17 cellular contexts compared by ENCODE assay signal in the genomic region with DNA sequence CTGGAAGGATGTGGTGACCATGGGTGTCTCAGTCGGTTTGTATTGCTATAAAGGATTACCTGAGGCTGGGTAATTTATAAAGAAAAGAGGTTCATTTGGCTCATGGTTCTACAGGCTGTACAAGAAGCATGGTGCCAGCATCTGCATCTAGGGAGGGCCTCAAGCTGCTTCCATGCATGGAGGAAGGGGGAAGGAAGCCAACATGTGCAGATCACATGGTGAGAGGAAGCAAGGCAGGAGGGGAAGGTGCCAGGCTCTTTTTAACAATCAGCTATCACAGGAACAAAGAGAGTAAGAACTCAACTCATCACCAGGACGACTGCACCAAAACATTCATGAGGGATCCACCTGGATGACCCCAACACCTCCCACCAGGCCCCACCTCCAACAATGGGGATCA.
DNase-seq lines count a peak whose midpoint lies in the region; ATAC-seq, FAIRE-seq and TF ChIP-seq lines count a peak whose summit lies in the region.
"Had no signal": no experiment of that assay in that cellular context is flagged by ENCODE, and none has a peak within 500 bp of the region (broad histone marks: within the 10 kb centered on the region; RNA-seq: fewer than 3 reads in every experiment).

No MANE protein-coding gene starts in this region.

- no peak for TF ChIP-seq EP300 in H1 (IDR thresholded peaks at IDR 0.05; ENCODE audit: borderline replicate concordance in 1 of 2, low read depth in 2 of 2, low read length in 2 of 2)

- TF ChIP-seq CTCF in D721Med (IDR thresholded peaks at IDR 0.05; ENCODE audit: insufficient read depth, missing control alignments) (no peak), H1 (IDR thresholded peaks at IDR 0.05; ENCODE audit: control extremely low read depth in 1 of 3, insufficient read depth in 1 of 3, low read depth in 1 of 3, low read length in 3 of 3) (no peak), neural progenitor cell (IDR thresholded peaks at IDR 0.05) (no peak)

- POLR2A ChIA-PET in H1 (lab: Charles Lee; ENCODE audit: partially characterized antibody): no interaction called here

- H4K5ac ChIP-seq in H1 (ENCODE audit: insufficient read length, low read depth, low read length): no peak overlapping the region

- peaks cover 15% of the 10 kb centered on the region for H3K4me1 Mint-ChIP-seq in neural progenitor cell
- H3K4me1 Mint-ChIP-seq: CD4-positive, alpha-beta memory T cell had no signal

- H3K4me3 ChIP-seq in H1 (ENCODE audit: extremely low read depth in 1 of 4, insufficient read depth in 2 of 4, low read depth in 3 of 4, low read length in 4 of 4): no peak overlapping the region
- H3K4me3 ChIP-seq in neural progenitor cell: no peak overlapping the region

- H3K79me2 ChIP-seq in H1 (ENCODE audit: control insufficient read depth in 1 of 2, insufficient read depth in 2 of 2, low read length in 2 of 2) (no peaks in the 10 kb centered on the region), neural progenitor cell (ENCODE audit: low read depth) (no peaks in the 10 kb centered on the region)

- H3K9me3 Mint-ChIP-seq in neural progenitor cell: no peaks in the 10 kb centered on the region
- H3K9me3 Mint-ChIP-seq: CD4-positive, alpha-beta memory T cell had no signal

- no peak overlapping the region for H3K14ac ChIP-seq in H1 (ENCODE audit: insufficient read length)

- FAIRE-seq in D721Med (lab: Jason Lieb, UNC) (peak; percentile 67), H1 (lab: Jason Lieb, UNC) (no peak)
- FAIRE-seq: G401.6, GM12892 had no signal

- no peaks in the 10 kb centered on the region for H3K79me1 ChIP-seq in H1 (ENCODE audit: low read depth, low read length)

- H3K27ac ChIP-seq in H1 (ENCODE audit: low read depth, low read length) (no peak overlapping the region), neural progenitor cell (no peak overlapping the region)

- H3K18ac ChIP-seq in H1 (ENCODE audit: extremely low read depth, low read length): no peak overlapping the region

- H2AFZ ChIP-seq in H1 (ENCODE audit: low read length): no peak overlapping the region
- H2AFZ ChIP-seq in neural progenitor cell (replicated peaks): no peak overlapping the region

- no peak overlapping the region for H3K4ac ChIP-seq in H1 (replicated peaks; ENCODE audit: insufficient read length, low read depth, low read length)

- no peak for TF ChIP-seq POLR2A in H1 (IDR thresholded peaks at IDR 0.05; ENCODE audit: control extremely low read depth in 1 of 2, low read depth in 2 of 2, low read length in 2 of 2)

- H3K23me2 ChIP-seq in H1 (ENCODE audit: low read depth, low read length): no peaks in the 10 kb centered on the region

- no peak overlapping the region for H3K56ac ChIP-seq in H1 (replicated peaks; ENCODE audit: insufficient read length, low read depth, low read length)

- no peak overlapping the region for H4K91ac ChIP-seq in H1 (replicated peaks; ENCODE audit: insufficient read length, low read length)

- no peak overlapping the region for H2BK120ac ChIP-seq in H1 (replicated peaks; ENCODE audit: low read depth, low read length)

- no peaks in the 10 kb centered on the region for H3K36me3 ChIP-seq in H1 (ENCODE audit: control insufficient read depth in 2 of 4, insufficient read depth in 4 of 4, low read length in 3 of 4)
- H3K36me3 ChIP-seq in neural progenitor cell: no peaks in the 10 kb centered on the region

- H4K8ac ChIP-seq in H1 (ENCODE audit: extremely low read depth, insufficient read depth, low read length): no peak overlapping the region

- H2BK12ac ChIP-seq in H1 (ENCODE audit: low read depth, low read length): no peak overlapping the region

- peaks cover 11% of the 10 kb centered on the region for H3K36me3 Mint-ChIP-seq in neural progenitor cell
- H3K36me3 Mint-ChIP-seq: CD4-positive, alpha-beta memory T cell had no signal

- H2AK5ac ChIP-seq in H1 (ENCODE audit: low read depth, low read length): no peak overlapping the region

- no peak overlapping the region for H2BK5ac ChIP-seq in H1 (ENCODE audit: low read depth, low read length)

- no peak for DNase-seq in D721Med (ENCODE audit: insufficient read length, low spot score)
- DNase-seq in H1 (ENCODE audit: low read depth in 1 of 2, low spot score in 2 of 2): no peak
- DNase-seq in neural progenitor cell (ENCODE audit: low spot score): no peak
- DNase-seq in germinal center (ENCODE audit: low spot score): no peak
- DNase-seq in NCI-H2196 (lab: John Stamatoyannopoulos, UW; ENCODE audit: unreplicated experiment): no peak
- DNase-seq: C1 segment of cervical spinal cord; Calu3; CD4-positive, alpha-beta memory T cell; COR-L47; DMS153; DND-41; GOT3; H7; HCEC 1CT had no signal

- no peak overlapping the region for H3K9ac ChIP-seq in H1 (replicated peaks in 1 of 4; ENCODE audit: extremely low read depth in 1 of 4, low read depth in 3 of 4, low read length in 3 of 4)
- no peak overlapping the region for H3K9ac ChIP-seq in neural progenitor cell

- no peaks in the 10 kb centered on the region for H3K4me1 ChIP-seq in H1 (replicated peaks in 1 of 4; ENCODE audit: control insufficient read depth in 3 of 4, insufficient read depth in 4 of 4, low read length in 3 of 4)
- H3K4me1 ChIP-seq in neural progenitor cell: no peaks in the 10 kb centered on the region

- H3K9me3 ChIP-seq in H1 (ENCODE audit: insufficient read depth in 2 of 2, low read depth in 1 of 2, low read length in 1 of 2) (no peaks in the 10 kb centered on the region), neural progenitor cell (ENCODE audit: low read depth) (no peaks in the 10 kb centered on the region)

- no peak overlapping the region for H3K4me3 Mint-ChIP-seq in neural progenitor cell
- H3K4me3 Mint-ChIP-seq: CD4-positive, alpha-beta memory T cell had no signal

- no peak overlapping the region for H2BK15ac ChIP-seq in H1 (ENCODE audit: low read length)

- H3K27me3 ChIP-seq in H1 (replicated peaks in 1 of 4; ENCODE audit: control insufficient read depth in 3 of 4, extremely low read depth in 1 of 4, insufficient read depth in 3 of 4, low read length in 3 of 4) (no peaks in the 10 kb centered on the region), neural progenitor cell (no peaks in the 10 kb centered on the region)

- 81% methylated on average over 2 of the region's 2 CpGs; no CpG with 5 or more reads in 1 of the 2 experiments for WGBS in H1 (ENCODE audit: extremely low coverage in 1 of 2, insufficient coverage in 1 of 2, insufficient read length in 1 of 2, insufficient replicate concordance in 2 of 2, low coverage in 1 of 2, low lambda C conversion rate in 2 of 2, missing lambda C conversion rate in 1 of 2), 2 experiments

- H3K27ac Mint-ChIP-seq in neural progenitor cell: peak overlapping the region; percentile 94
- H3K27ac Mint-ChIP-seq: CD4-positive, alpha-beta memory T cell had no signal

- H3K4me2 ChIP-seq in H1 (ENCODE audit: insufficient read depth in 1 of 2, low read depth in 2 of 2, low read length in 2 of 2) (no peak overlapping the region), neural progenitor cell (no peak overlapping the region)

- no peaks in the 10 kb centered on the region for H3F3A ChIP-seq in neural progenitor cell (ENCODE audit: low read depth)

- H3K23ac ChIP-seq in H1 (ENCODE audit: insufficient read length): no peak overlapping the region

- ATAC-seq in HG03097 (IDR thresholded peaks at IDR 0.05; ENCODE audit: low FRiP score, unreplicated experiment): no peak

- no peaks in the 10 kb centered on the region for H3K27me3 Mint-ChIP-seq in neural progenitor cell (ENCODE audit: insufficient read depth, low read depth)

- H4K20me1 ChIP-seq in H1 (replicated peaks in 1 of 2; ENCODE audit: control insufficient read depth in 1 of 2, insufficient read depth in 2 of 2, low read length in 2 of 2) (no peaks in the 10 kb centered on the region), neural progenitor cell (ENCODE audit: low read depth) (no peaks in the 10 kb centered on the region)

- no peak for TF ChIP-seq RAD21 in H1 (IDR thresholded peaks at IDR 0.05 in 1 of 2, conservative IDR thresholded peaks at IDR 0.05 in 1 of 2; ENCODE audit: low read depth in 2 of 2, low read length in 2 of 2)

- CTCF ChIA-PET in H1 (lab: Charles Lee; ENCODE audit: partially characterized antibody): interaction anchor here (0.6 to 3.2 kb wide), 7 partner anchors 9 to 589 kb away, joined by 3 to 10 read pairs (median 4); no protein-coding TSS in a partner anchor

- no peak overlapping the region for H2BK20ac ChIP-seq in H1 (ENCODE audit: low read length)

TF ChIP-seq in H1, 55 proteins besides CTCF, POLR2A, EP300 and RAD21 (continues in another document):
- TF ChIP-seq POLR2AphosphoS5 (IDR thresholded peaks at IDR 0.05; ENCODE audit: low read depth, low read length): no peak
- no peak for TF ChIP-seq MAFK (IDR thresholded peaks at IDR 0.05; ENCODE audit: low read depth, low read length)
- TF ChIP-seq, protein P1, sequence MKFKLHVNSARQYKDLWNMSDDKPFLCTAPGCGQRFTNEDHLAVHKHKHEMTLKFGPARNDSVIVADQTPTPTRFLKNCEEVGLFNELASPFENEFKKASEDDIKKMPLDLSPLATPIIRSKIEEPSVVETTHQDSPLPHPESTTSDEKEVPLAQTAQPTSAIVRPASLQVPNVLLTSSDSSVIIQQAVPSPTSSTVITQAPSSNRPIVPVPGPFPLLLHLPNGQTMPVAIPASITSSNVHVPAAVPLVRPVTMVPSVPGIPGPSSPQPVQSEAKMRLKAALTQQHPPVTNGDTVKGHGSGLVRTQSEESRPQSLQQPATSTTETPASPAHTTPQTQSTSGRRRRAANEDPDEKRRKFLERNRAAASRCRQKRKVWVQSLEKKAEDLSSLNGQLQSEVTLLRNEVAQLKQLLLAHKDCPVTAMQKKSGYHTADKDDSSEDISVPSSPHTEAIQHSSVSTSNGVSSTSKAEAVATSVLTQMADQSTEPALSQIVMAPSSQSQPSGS (IDR thresholded peaks at IDR 0.05; ENCODE audit: low read length): no peak
- TF ChIP-seq RBBP5 (IDR thresholded peaks at IDR 0.05; ENCODE audit: borderline replicate concordance, low read depth, low read length): no peak
- TF ChIP-seq, protein P2, sequence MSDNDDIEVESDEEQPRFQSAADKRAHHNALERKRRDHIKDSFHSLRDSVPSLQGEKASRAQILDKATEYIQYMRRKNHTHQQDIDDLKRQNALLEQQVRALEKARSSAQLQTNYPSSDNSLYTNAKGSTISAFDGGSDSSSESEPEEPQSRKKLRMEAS (IDR thresholded peaks at IDR 0.05): peak; percentile 73
- TF ChIP-seq JUND (IDR thresholded peaks at IDR 0.05; ENCODE audit: low read length): no peak
- no peak for TF ChIP-seq TCF12 (IDR thresholded peaks at IDR 0.05; ENCODE audit: low read depth, low read length)
- no peak for TF ChIP-seq TAF7 (optimal IDR thresholded peaks at IDR 0.05; ENCODE audit: borderline replicate concordance, low read depth, low read length)
- TF ChIP-seq, protein P3, sequence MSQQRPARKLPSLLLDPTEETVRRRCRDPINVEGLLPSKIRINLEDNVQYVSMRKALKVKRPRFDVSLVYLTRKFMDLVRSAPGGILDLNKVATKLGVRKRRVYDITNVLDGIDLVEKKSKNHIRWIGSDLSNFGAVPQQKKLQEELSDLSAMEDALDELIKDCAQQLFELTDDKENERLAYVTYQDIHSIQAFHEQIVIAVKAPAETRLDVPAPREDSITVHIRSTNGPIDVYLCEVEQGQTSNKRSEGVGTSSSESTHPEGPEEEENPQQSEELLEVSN (IDR thresholded peaks at IDR 0.05): peak; percentile 60; the same call in 1 of the 2 replicates
